In genomic region chr6:3258201-3258600, GRCh38 we compare ENCODE assay signal across 8 cellular contexts. TPM values are rescaled to one million over a fixed set of nuclear protein-coding genes. Genes with fewer than 3 reads are reported as not detected.
DNase-seq lines count a peak whose midpoint lies in the region; ATAC-seq and TF ChIP-seq lines count a peak whose summit lies in the region.

No MANE protein-coding gene starts in this region.

- H3K36me3 ChIP-seq in kidney epithelial cell (ENCODE audit: control insufficient read depth, insufficient read depth, low read length) (no peaks in the 10 kb centered on the region), subcutaneous abdominal adipose tissue (ENCODE audit: control insufficient read depth in 5 of 5, insufficient read depth in 5 of 5, low read length in 5 of 5) (peaks cover 0 to 1% (median 0%) of the 10 kb centered on the region in 5 donors)

- peaks cover 0 to 33% (median 31%) of the 10 kb centered on the region in 5 donors for H3K4me1 ChIP-seq in subcutaneous abdominal adipose tissue (ENCODE audit: control insufficient read depth in 5 of 5, insufficient read depth in 5 of 5, low read length in 5 of 5)

- peaks cover 17% of the 10 kb centered on the region for H3K36me3 Mint-ChIP-seq in activated CD4-positive, alpha-beta T cell treated with anti-CD3 and anti-CD28 coated beads for 36 hours (ENCODE audit: low read depth)
- peaks cover 27% of the 10 kb centered on the region for H3K36me3 Mint-ChIP-seq in activated naive CD8-positive, alpha-beta T cell treated with anti-CD3 and anti-CD28 coated beads, Interleukin-2, amount 50 U/mL, for 24 hours (ENCODE audit: low read depth)

- H3K4me3 ChIP-seq in kidney epithelial cell (ENCODE audit: low read depth, low read length), result peak overlapping the region; percentile 79
- peak overlapping the region; percentile 48 to 92 (median 91) for H3K4me3 ChIP-seq in subcutaneous abdominal adipose tissue (ENCODE audit: low read depth in 1 of 5, low read length in 5 of 5)

- no peak for ATAC-seq in activated CD4-positive, alpha-beta T cell treated with anti-CD3 and anti-CD28 coated beads for 36 hours
- ATAC-seq in activated naive CD8-positive, alpha-beta T cell treated with anti-CD3 and anti-CD28 coated beads, Interleukin-2, amount 50 U/mL, for 24 hours, result no peak
- no peak for ATAC-seq in GM18867 (IDR thresholded peaks at IDR 0.05; ENCODE audit: unreplicated experiment)
- ATAC-seq in sciatic nerve, result no peak

- H3K9me3 ChIP-seq in subcutaneous abdominal adipose tissue (ENCODE audit: control insufficient read depth in 5 of 5, low read length in 5 of 5), result no peaks in the 10 kb centered on the region

- peaks cover 3% of the 10 kb centered on the region for H3K9me3 Mint-ChIP-seq in activated CD4-positive, alpha-beta T cell treated with anti-CD3 and anti-CD28 coated beads for 36 hours (ENCODE audit: low read depth)
- peaks cover 4% of the 10 kb centered on the region for H3K9me3 Mint-ChIP-seq in activated naive CD8-positive, alpha-beta T cell treated with anti-CD3 and anti-CD28 coated beads, Interleukin-2, amount 50 U/mL, for 24 hours

- peak overlapping the region; percentile 89 for H3K4me3 Mint-ChIP-seq in activated CD4-positive, alpha-beta T cell treated with anti-CD3 and anti-CD28 coated beads for 36 hours
- H3K4me3 Mint-ChIP-seq in activated naive CD8-positive, alpha-beta T cell treated with anti-CD3 and anti-CD28 coated beads, Interleukin-2, amount 50 U/mL, for 24 hours, result peak overlapping the region; percentile 100

- peaks cover 3% of the 10 kb centered on the region for H3K27me3 Mint-ChIP-seq in activated CD4-positive, alpha-beta T cell treated with anti-CD3 and anti-CD28 coated beads for 36 hours
- peaks cover 2% of the 10 kb centered on the region for H3K27me3 Mint-ChIP-seq in activated naive CD8-positive, alpha-beta T cell treated with anti-CD3 and anti-CD28 coated beads, Interleukin-2, amount 50 U/mL, for 24 hours

- POLR2A ChIA-PET in activated CD4-positive, alpha-beta T cell treated with anti-CD3 and anti-CD28 coated beads for 36 hours (lab: Charles Lee), result no interaction called here

- H3K27me3 ChIP-seq in kidney epithelial cell (ENCODE audit: control insufficient read depth, insufficient read depth, low read length) (peaks cover 2% of the 10 kb centered on the region), subcutaneous abdominal adipose tissue (ENCODE audit: control insufficient read depth in 5 of 5, insufficient read depth in 4 of 5, low read length in 5 of 5) (no peaks in the 10 kb centered on the region)

- TF ChIP-seq CTCF in kidney epithelial cell (IDR thresholded peaks at IDR 0.05; ENCODE audit: insufficient read depth, low read length, poor library complexity, severe bottlenecking), result no peak

- CTCF ChIA-PET in activated CD4-positive, alpha-beta T cell treated with anti-CD3 and anti-CD28 coated beads for 36 hours (lab: Charles Lee), result interaction anchor here (1.1 kb wide), 1 partner anchor 138 kb away, joined by 3 read pairs; no protein-coding TSS in a partner anchor

- no peak overlapping the region for H3K27ac Mint-ChIP-seq in activated CD4-positive, alpha-beta T cell treated with anti-CD3 and anti-CD28 coated beads for 36 hours
- no peak overlapping the region for H3K27ac Mint-ChIP-seq in activated naive CD8-positive, alpha-beta T cell treated with anti-CD3 and anti-CD28 coated beads, Interleukin-2, amount 50 U/mL, for 24 hours

- H3K27ac ChIP-seq in subcutaneous abdominal adipose tissue (ENCODE audit: low read depth, low read length), result no peak overlapping the region

- intact Hi-C loops in activated CD4-positive, alpha-beta T cell treated with anti-CD3 and anti-CD28 coated beads for 36 hours (cut with DNase I, micrococcal nuclease), result loop anchor here (1.0 to 5.0 kb wide), 15 partner anchors 49 to 1744 kb away; partner anchors contain the start of genes BPHL (in 2 of the 2), TUBB2A (in 2 of the 2), ECI2 (in 1 of the 2) and NQO2 (in 1 of the 2)
- intact Hi-C loops in sciatic nerve (cut with DNase I), result loop anchor here (5.0 to 10.0 kb wide), 2 partner anchors 93 to 136 kb away; no protein-coding TSS in a partner anchor

- peaks cover 28% of the 10 kb centered on the region for H3K4me1 Mint-ChIP-seq in activated CD4-positive, alpha-beta T cell treated with anti-CD3 and anti-CD28 coated beads for 36 hours
- peaks cover 34% of the 10 kb centered on the region for H3K4me1 Mint-ChIP-seq in activated naive CD8-positive, alpha-beta T cell treated with anti-CD3 and anti-CD28 coated beads, Interleukin-2, amount 50 U/mL, for 24 hours

- DNase-seq in activated CD4-positive, alpha-beta T cell treated with anti-CD3 and anti-CD28 coated beads for 36 hours, result no peak
- DNase-seq in activated CD4-positive, alpha-beta T cell treated with anti-CD3 and anti-CD28 coated beads, Interleukin-2, amount 50 U/mL, for 4 hours, result no peak
- DNase-seq in activated naive CD8-positive, alpha-beta T cell treated with anti-CD3 and anti-CD28 coated beads, Interleukin-2, amount 50 U/mL, for 24 hours, result no peak
- DNase-seq in kidney epithelial cell (ENCODE audit: low read depth) (no peak), sciatic nerve (ENCODE audit: low spot score) (no peak), islet precursor cell (no peak)

- peak overlapping the region in 3 of 5 donors; percentile 36 to 46 (median 42) for H3K9ac ChIP-seq in subcutaneous abdominal adipose tissue (ENCODE audit: low read length in 5 of 5)

RNA-seq across cellular contexts. Expression of gene PSMG4, which starts 0.5 kb away (rescaled TPM):
- total RNA-seq in activated CD4-positive, alpha-beta T cell treated with anti-CD3 and anti-CD28 coated beads for 36 hours, result 10 to 100 TPM; 22.2 to 23.2 TPM
- total RNA-seq in kidney epithelial cell (14.6 and 26.5 TPM in 2 replicates), sciatic nerve (21.2 TPM)

RNA-seq across cellular contexts. Expression of gene TUBB2B, which starts 30.7 kb away (rescaled TPM):
- under 1 TPM in 1 of 2 experiments, not detected in 1; 0.09 TPM for total RNA-seq in activated CD4-positive, alpha-beta T cell treated with anti-CD3 and anti-CD28 coated beads for 36 hours
- total RNA-seq in kidney epithelial cell (287 and 316 TPM in 2 replicates), sciatic nerve (39.4 TPM)

Comparison
In these comparisons a context has a peak if more than half of its experiments do, and no peak if none do; other contexts are left out.
1. RNA of gene TUBB2B, which starts 30.7 kb away (total RNA-seq): 287 to 316 TPM in kidney epithelial cell and 39.4 TPM in sciatic nerve (single experiment); 0.09 TPM in activated CD4-positive, alpha-beta T cell treated with anti-CD3 and anti-CD28 coated beads for 36 hours; every median in the first group is over 10 times any median in the second.